In the genomic region with DNA sequence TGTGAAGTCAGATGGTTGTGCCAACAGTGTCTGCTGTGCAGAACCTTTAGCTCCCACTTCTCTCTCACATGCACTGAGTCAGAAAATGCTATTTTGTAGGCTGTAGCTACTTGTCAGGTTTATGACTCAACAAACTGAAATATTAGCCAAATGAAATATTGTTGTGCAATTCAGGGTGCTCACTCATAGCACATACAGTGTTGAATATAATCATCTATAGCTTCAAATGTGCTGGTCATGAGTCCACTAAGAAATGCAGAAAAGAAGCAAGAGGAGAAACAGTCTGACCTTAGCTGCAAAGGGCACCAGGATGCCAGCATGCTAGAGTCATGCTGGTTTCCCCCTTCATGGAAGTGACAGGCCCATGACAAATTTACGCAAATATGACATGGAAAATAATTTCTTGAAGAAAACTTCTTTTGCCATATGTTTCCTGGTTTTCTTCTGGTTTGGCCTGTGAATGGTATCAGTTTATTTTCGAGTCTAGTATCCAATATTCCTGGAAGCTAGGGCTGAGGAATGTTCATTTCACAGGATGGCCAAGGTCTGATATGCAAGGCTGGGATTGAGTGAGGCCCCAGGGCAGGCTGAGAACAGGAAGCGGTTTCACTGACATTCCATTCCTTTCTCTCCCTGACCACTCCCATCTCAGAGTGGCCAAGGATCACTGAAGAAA, we compare ENCODE assay signal across 9 cellular contexts. TPM values are rescaled to one million over a fixed set of nuclear protein-coding genes. Genes with fewer than 3 reads are reported as not detected.
DNase-seq lines count a peak whose midpoint lies in the region; ATAC-seq, FAIRE-seq and TF ChIP-seq lines count a peak whose summit lies in the region.
"Had no signal": no experiment of that assay in that cellular context is flagged by ENCODE, and none has a peak within 500 bp of the region (broad histone marks: within the 10 kb centered on the region; RNA-seq: fewer than 3 reads in every experiment).

No MANE protein-coding gene starts in this region.

- peak overlapping the region; percentile 54 for H3K4me3 Mint-ChIP-seq in astrocyte (ENCODE audit: unreplicated experiment)
- no peak overlapping the region for H3K4me3 Mint-ChIP-seq in stimulated activated memory B cell treated with anti-CD40 and anti-IgM and Interleukin-4, amounts not matched to agents 10 μg/mL and 1 μg/mL and 100 μg/mL, for 72 hours
- H3K4me3 Mint-ChIP-seq in activated CD8-positive, alpha-beta memory T cell treated with anti-CD3 and anti-CD28 coated beads, Interleukin-2, amount 10 ng/mL, durations not matched to agents 7 days and 5 days, result no peak overlapping the region
- H3K4me3 Mint-ChIP-seq: activated CD4-positive, alpha-beta memory T cell treated with anti-CD3 and anti-CD28 coated beads for 36 hours had no signal

- H3K4me1 Mint-ChIP-seq in astrocyte (ENCODE audit: low read depth, unreplicated experiment), result peaks cover 50% of the 10 kb centered on the region
- no peaks in the 10 kb centered on the region for H3K4me1 Mint-ChIP-seq in stimulated activated memory B cell treated with anti-CD40 and anti-IgM and Interleukin-4, amounts not matched to agents 10 μg/mL and 1 μg/mL and 100 μg/mL, for 72 hours
- no peaks in the 10 kb centered on the region for H3K4me1 Mint-ChIP-seq in activated CD8-positive, alpha-beta memory T cell treated with anti-CD3 and anti-CD28 coated beads, Interleukin-2, amount 10 ng/mL, durations not matched to agents 7 days and 5 days

- peak; percentile 97 for FAIRE-seq in astrocyte (lab: Jason Lieb, UNC)

- no peak for TF ChIP-seq CTCF in astrocyte (IDR thresholded peaks at IDR 0.05; ENCODE audit: insufficient read depth, low read depth, low read length)

- H3K4me2 ChIP-seq in astrocyte (ENCODE audit: low read length), result peak overlapping the region; percentile 75

- H3K27ac Mint-ChIP-seq in astrocyte (ENCODE audit: unreplicated experiment), result peak overlapping the region; percentile 100
- no peak overlapping the region for H3K27ac Mint-ChIP-seq in stimulated activated memory B cell treated with anti-CD40 and anti-IgM and Interleukin-4, amounts not matched to agents 10 μg/mL and 1 μg/mL and 100 μg/mL, for 72 hours
- H3K27ac Mint-ChIP-seq in activated CD8-positive, alpha-beta memory T cell treated with anti-CD3 and anti-CD28 coated beads, Interleukin-2, amount 10 ng/mL, durations not matched to agents 7 days and 5 days, result no peak overlapping the region
- H3K27ac Mint-ChIP-seq: activated CD4-positive, alpha-beta memory T cell treated with anti-CD3 and anti-CD28 coated beads for 36 hours had no signal

- H2AFZ ChIP-seq in astrocyte (ENCODE audit: low read depth, low read length), result no peak overlapping the region

- CTCF ChIA-PET in activated CD8-positive, alpha-beta memory T cell treated with anti-CD3 and anti-CD28 coated beads, Interleukin-2, amount 10 ng/mL, durations not matched to agents 7 days and 5 days (lab: Charles Lee), result no interaction called here

- H3K79me2 ChIP-seq in astrocyte (ENCODE audit: insufficient read depth, low read length), result no peaks in the 10 kb centered on the region

- ATAC-seq in stimulated activated memory B cell treated with anti-CD40 and anti-IgM and Interleukin-4, amounts not matched to agents 10 μg/mL and 1 μg/mL and 100 μg/mL, for 72 hours, result peak; percentile 14
- no peak for ATAC-seq in HG03439 (IDR thresholded peaks at IDR 0.05; ENCODE audit: unreplicated experiment)
- ATAC-seq in activated CD8-positive, alpha-beta memory T cell treated with anti-CD3 and anti-CD28 coated beads, Interleukin-2, amount 10 ng/mL, durations not matched to agents 7 days and 5 days, result no peak
- no peak for ATAC-seq in HG02759 (IDR thresholded peaks at IDR 0.05; ENCODE audit: unreplicated experiment)
- no peak for ATAC-seq in GM21515 (IDR thresholded peaks at IDR 0.05; ENCODE audit: unreplicated experiment)

- H3K36me3 ChIP-seq in astrocyte (ENCODE audit: insufficient read depth, low read length), result no peaks in the 10 kb centered on the region

- no peaks in the 10 kb centered on the region for H3K9me3 Mint-ChIP-seq in astrocyte (ENCODE audit: unreplicated experiment)
- H3K9me3 Mint-ChIP-seq in stimulated activated memory B cell treated with anti-CD40 and anti-IgM and Interleukin-4, amounts not matched to agents 10 μg/mL and 1 μg/mL and 100 μg/mL, for 72 hours, result no peaks in the 10 kb centered on the region
- H3K9me3 Mint-ChIP-seq in activated CD8-positive, alpha-beta memory T cell treated with anti-CD3 and anti-CD28 coated beads, Interleukin-2, amount 10 ng/mL, durations not matched to agents 7 days and 5 days (ENCODE audit: low read depth), result no peaks in the 10 kb centered on the region
- H3K9me3 Mint-ChIP-seq: activated CD4-positive, alpha-beta memory T cell treated with anti-CD3 and anti-CD28 coated beads for 36 hours had no signal

- no peaks in the 10 kb centered on the region for H4K20me1 ChIP-seq in astrocyte (ENCODE audit: insufficient read depth, low read length)

- peak overlapping the region; percentile 97 for H3K27ac ChIP-seq in astrocyte (ENCODE audit: low read depth, low read length)

- peak overlapping the region; percentile 77 for H3K9ac ChIP-seq in astrocyte (ENCODE audit: low read length)

- no peaks in the 10 kb centered on the region for H3K36me3 Mint-ChIP-seq in astrocyte (ENCODE audit: low read depth, unreplicated experiment)
- H3K36me3 Mint-ChIP-seq in stimulated activated memory B cell treated with anti-CD40 and anti-IgM and Interleukin-4, amounts not matched to agents 10 μg/mL and 1 μg/mL and 100 μg/mL, for 72 hours, result no peaks in the 10 kb centered on the region
- no peaks in the 10 kb centered on the region for H3K36me3 Mint-ChIP-seq in activated CD8-positive, alpha-beta memory T cell treated with anti-CD3 and anti-CD28 coated beads, Interleukin-2, amount 10 ng/mL, durations not matched to agents 7 days and 5 days
- H3K36me3 Mint-ChIP-seq: activated CD4-positive, alpha-beta memory T cell treated with anti-CD3 and anti-CD28 coated beads for 36 hours had no signal

- H3K27me3 Mint-ChIP-seq in astrocyte (ENCODE audit: low read depth, unreplicated experiment), result no peaks in the 10 kb centered on the region
- peaks cover 15% of the 10 kb centered on the region for H3K27me3 Mint-ChIP-seq in stimulated activated memory B cell treated with anti-CD40 and anti-IgM and Interleukin-4, amounts not matched to agents 10 μg/mL and 1 μg/mL and 100 μg/mL, for 72 hours
- peaks cover 12% of the 10 kb centered on the region for H3K27me3 Mint-ChIP-seq in activated CD8-positive, alpha-beta memory T cell treated with anti-CD3 and anti-CD28 coated beads, Interleukin-2, amount 10 ng/mL, durations not matched to agents 7 days and 5 days

- DNase-seq in HS-27A (ENCODE audit: low read depth), result peak; percentile 94
- peak; percentile 98 for DNase-seq in astrocyte (ENCODE audit: low read depth)
- peak; percentile 52 for DNase-seq in iPS DF 19.7 (ENCODE audit: low read depth, low spot score)
- no peak for DNase-seq in activated CD8-positive, alpha-beta memory T cell treated with anti-CD3 and anti-CD28 coated beads, Interleukin-2, amount 10 ng/mL, durations not matched to agents 7 days and 5 days
- DNase-seq: activated CD4-positive, alpha-beta memory T cell treated with anti-CD3 and anti-CD28 coated beads for 36 hours had no signal

- no peak overlapping the region for H3K4me3 ChIP-seq in astrocyte (ENCODE audit: insufficient read depth, low read depth, low read length)

- H3K9me3 ChIP-seq in astrocyte (ENCODE audit: insufficient read depth, low read depth, low read length), result no peaks in the 10 kb centered on the region

- peaks cover 50% of the 10 kb centered on the region for H3K4me1 ChIP-seq in astrocyte (ENCODE audit: insufficient read depth, low read length)

- H3K27me3 ChIP-seq in astrocyte (ENCODE audit: insufficient read depth, low read length), result no peaks in the 10 kb centered on the region

RNA-seq across cellular contexts. Expression of gene CXCL2, which starts 10.3 kb away (rescaled TPM):
- total RNA-seq in astrocyte, result 1.2 and 1.3 TPM in 2 replicates
- total RNA-seq in activated CD8-positive, alpha-beta memory T cell treated with anti-CD3 and anti-CD28 coated beads, Interleukin-2, amount 10 ng/mL, durations not matched to agents 7 days and 5 days, result not detected
- total RNA-seq: activated CD4-positive, alpha-beta memory T cell treated with anti-CD3 and anti-CD28 coated beads for 36 hours had no signal

RNA-seq across cellular contexts. Expression of gene MTHFD2L, which starts 48.7 kb away (rescaled TPM):
- 10.6 and 12.4 TPM in 2 replicates for total RNA-seq in astrocyte
- 1 to 10 TPM; 6.5 to 6.8 TPM for total RNA-seq in activated CD8-positive, alpha-beta memory T cell treated with anti-CD3 and anti-CD28 coated beads, Interleukin-2, amount 10 ng/mL, durations not matched to agents 7 days and 5 days
